14 cellular contexts compared by ENCODE assay signal in the genomic region with DNA sequence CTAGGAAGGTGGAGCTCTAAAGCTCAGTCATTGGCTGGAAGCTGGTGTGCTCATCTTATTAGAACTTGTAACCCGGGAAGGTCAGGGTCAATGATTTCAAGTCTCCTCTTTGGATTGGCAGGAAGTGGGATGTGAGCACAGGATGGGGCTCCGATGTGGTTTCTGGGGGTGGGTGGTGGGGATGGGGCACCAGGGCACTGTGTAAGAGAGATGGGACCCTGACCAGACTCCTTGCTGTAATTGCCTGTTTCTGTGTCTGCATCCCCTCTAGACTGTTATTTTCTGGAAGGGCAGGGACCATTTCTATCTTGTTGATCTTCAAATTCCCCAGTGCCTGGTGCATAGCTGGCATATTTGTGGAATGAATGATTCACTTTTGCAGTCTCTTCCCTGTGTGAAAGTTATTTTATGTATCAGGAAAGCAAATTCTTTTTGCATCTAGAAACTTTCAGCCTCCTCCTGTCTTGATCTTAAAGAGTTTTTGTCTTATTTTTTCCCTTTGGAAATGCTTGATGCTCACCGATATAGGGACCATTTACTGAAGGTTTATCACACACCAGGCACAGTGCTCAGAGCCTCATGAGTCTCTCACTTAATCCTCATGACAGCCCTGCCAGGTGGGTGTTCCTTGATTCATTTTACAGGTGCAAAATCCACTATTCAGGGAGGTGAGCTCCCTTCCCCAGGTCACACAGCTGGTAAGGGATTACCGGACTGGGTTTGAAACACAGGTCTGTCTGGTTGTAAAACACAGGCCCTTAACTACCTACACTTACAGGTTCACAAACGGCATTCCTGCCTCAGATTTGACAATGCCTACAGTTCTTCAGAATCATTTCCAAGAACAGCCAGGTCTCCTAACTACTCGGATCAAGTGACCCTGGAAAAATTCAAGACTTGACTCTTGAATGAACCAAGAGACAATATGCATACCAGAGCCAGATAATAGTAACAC.
DNase-seq lines count a peak whose midpoint lies in the region; ATAC-seq and TF ChIP-seq lines count a peak whose summit lies in the region.
"Had no signal": no experiment of that assay in that cellular context is flagged by ENCODE, and none has a peak within 500 bp of the region (broad histone marks: within the 10 kb centered on the region; RNA-seq: fewer than 3 reads in every experiment).

No MANE protein-coding gene starts in this region.

- POLR2A ChIA-PET in AG04449 (lab: Yijun Ruan, JAX): interaction anchor here (0.6 to 2.0 kb wide), 3 partner anchors 10 to 597 kb away, joined by 3 to 8 read pairs (median 4); no protein-coding TSS in a partner anchor

- peak; percentile 73 for DNase-seq in AG04449 (ENCODE audit: low read depth, low spot score)
- DNase-seq in HT-29 (ENCODE audit: low spot score): peak; percentile 29
- peak; percentile 26 for DNase-seq in astrocyte of the cerebellum (ENCODE audit: low read depth)
- DNase-seq in kidney epithelial cell (ENCODE audit: low read depth): peak; percentile 34
- no peak for DNase-seq in posterior cingulate gyrus
- no peak for DNase-seq in occipital lobe (lab: John Stamatoyannopoulos, UW)
- no peak for DNase-seq in stimulated activated naive B cell treated with anti-CD40 and anti-IgM and Interleukin-4, amounts not matched to agents 10 μg/mL and 1 μg/mL and 100 μg/mL, for 72 hours
- no peak for DNase-seq in GM19240 (ENCODE audit: insufficient read length, low spot score)
- DNase-seq: activated CD4-positive, alpha-beta T cell treated with anti-CD3 and anti-CD28 coated beads, Interleukin-2, amount 50 U/mL, for 48 hours; BE2C; natural killer cell; NCI-H524 had no signal

- H3K4me3 ChIP-seq in AG04449 (ENCODE audit: low read depth, low read length) (no peak overlapping the region), astrocyte of the cerebellum (ENCODE audit: low read depth, low read length) (no peak overlapping the region), kidney epithelial cell (ENCODE audit: low read depth, low read length) (no peak overlapping the region)

- H3K27ac Mint-ChIP-seq in stimulated activated naive B cell treated with anti-CD40 and anti-IgM and Interleukin-4, amounts not matched to agents 10 μg/mL and 1 μg/mL and 100 μg/mL, for 72 hours: no peak overlapping the region
- H3K27ac Mint-ChIP-seq: activated naive CD4-positive, alpha-beta T cell treated with anti-CD3 and anti-CD28 coated beads, Interleukin-2, amount 50 U/mL, for 24 hours; natural killer cell; stimulated activated memory B cell treated with anti-CD40 and anti-IgM and Interleukin-4, amounts not matched to agents 10 μg/mL and 1 μg/mL and 100 μg/mL, for 72 hours had no signal

- peaks cover 0 to 3% of the 10 kb centered on the region in 2 donors for H3K27me3 Mint-ChIP-seq in stimulated activated naive B cell treated with anti-CD40 and anti-IgM and Interleukin-4, amounts not matched to agents 10 μg/mL and 1 μg/mL and 100 μg/mL, for 72 hours
- H3K27me3 Mint-ChIP-seq: stimulated activated memory B cell treated with anti-CD40 and anti-IgM and Interleukin-4, amounts not matched to agents 10 μg/mL and 1 μg/mL and 100 μg/mL, for 72 hours had no signal

- ATAC-seq in stimulated activated naive B cell treated with anti-CD40 and anti-IgM and Interleukin-4, amounts not matched to agents 10 μg/mL and 1 μg/mL and 100 μg/mL, for 72 hours (replicated peaks): no peak
- ATAC-seq: natural killer cell; stimulated activated memory B cell treated with anti-CD40 and anti-IgM and Interleukin-4, amounts not matched to agents 10 μg/mL and 1 μg/mL and 100 μg/mL, for 72 hours had no signal

- intact Hi-C loops in posterior cingulate gyrus (cut with DNase I): no loop called here

- no peaks in the 10 kb centered on the region for H3K36me3 ChIP-seq in kidney epithelial cell (ENCODE audit: control insufficient read depth, insufficient read depth, low read length)
- H3K36me3 ChIP-seq: BE2C had no signal

- no peaks in the 10 kb centered on the region for H3K36me3 Mint-ChIP-seq in stimulated activated naive B cell treated with anti-CD40 and anti-IgM and Interleukin-4, amounts not matched to agents 10 μg/mL and 1 μg/mL and 100 μg/mL, for 72 hours
- H3K36me3 Mint-ChIP-seq: activated naive CD4-positive, alpha-beta T cell treated with anti-CD3 and anti-CD28 coated beads, Interleukin-2, amount 50 U/mL, for 24 hours; natural killer cell; stimulated activated memory B cell treated with anti-CD40 and anti-IgM and Interleukin-4, amounts not matched to agents 10 μg/mL and 1 μg/mL and 100 μg/mL, for 72 hours had no signal

- no peak for TF ChIP-seq CTCF in AG04449 (IDR thresholded peaks at IDR 0.05; ENCODE audit: insufficient read depth, low read length, missing control alignments)
- TF ChIP-seq CTCF in astrocyte of the cerebellum (IDR thresholded peaks at IDR 0.05; ENCODE audit: low read depth, low read length, missing control alignments): no peak
- TF ChIP-seq CTCF in kidney epithelial cell (IDR thresholded peaks at IDR 0.05; ENCODE audit: insufficient read depth, low read length, poor library complexity, severe bottlenecking): no peak

- no peaks in the 10 kb centered on the region for H3K4me1 Mint-ChIP-seq in stimulated activated naive B cell treated with anti-CD40 and anti-IgM and Interleukin-4, amounts not matched to agents 10 μg/mL and 1 μg/mL and 100 μg/mL, for 72 hours
- H3K4me1 Mint-ChIP-seq: activated naive CD4-positive, alpha-beta T cell treated with anti-CD3 and anti-CD28 coated beads, Interleukin-2, amount 50 U/mL, for 24 hours; natural killer cell; stimulated activated memory B cell treated with anti-CD40 and anti-IgM and Interleukin-4, amounts not matched to agents 10 μg/mL and 1 μg/mL and 100 μg/mL, for 72 hours had no signal

- CTCF ChIA-PET in AG04449 (lab: Yijun Ruan, JAX): interaction anchor here (1.1 to 1.9 kb wide), 2 partner anchors 19 to 24 kb away, joined by 3 to 5 read pairs; no protein-coding TSS in a partner anchor

- in situ Hi-C loops in astrocyte of the cerebellum (cut with HindIII; ENCODE audit: low sequenced_read_pairs): no loop called here

- H3K27me3 ChIP-seq in kidney epithelial cell (ENCODE audit: control insufficient read depth, insufficient read depth, low read length): no peaks in the 10 kb centered on the region
- H3K27me3 ChIP-seq: BE2C had no signal

- peaks cover 6 to 10% of the 10 kb centered on the region in 2 donors for H3K9me3 Mint-ChIP-seq in stimulated activated naive B cell treated with anti-CD40 and anti-IgM and Interleukin-4, amounts not matched to agents 10 μg/mL and 1 μg/mL and 100 μg/mL, for 72 hours

- H3K4me3 Mint-ChIP-seq in stimulated activated naive B cell treated with anti-CD40 and anti-IgM and Interleukin-4, amounts not matched to agents 10 μg/mL and 1 μg/mL and 100 μg/mL, for 72 hours: no peak overlapping the region
- H3K4me3 Mint-ChIP-seq: activated naive CD4-positive, alpha-beta T cell treated with anti-CD3 and anti-CD28 coated beads, Interleukin-2, amount 50 U/mL, for 24 hours; natural killer cell; stimulated activated memory B cell treated with anti-CD40 and anti-IgM and Interleukin-4, amounts not matched to agents 10 μg/mL and 1 μg/mL and 100 μg/mL, for 72 hours had no signal

Comparison
In these comparisons a context has a peak if more than half of its experiments do, and no peak if none do; other contexts are left out.
1. DNase-seq: peak in AG04449 (single experiment), HT-29 (single experiment), astrocyte of the cerebellum (single experiment) and kidney epithelial cell (single experiment); none in posterior cingulate gyrus (0 of 10), occipital lobe (single experiment), stimulated activated naive B cell treated with anti-CD40 and anti-IgM and Interleukin-4, amounts not matched to agents 10 μg/mL and 1 μg/mL and 100 μg/mL, for 72 hours (single experiment) and GM19240 (single experiment).